In the genomic region with DNA sequence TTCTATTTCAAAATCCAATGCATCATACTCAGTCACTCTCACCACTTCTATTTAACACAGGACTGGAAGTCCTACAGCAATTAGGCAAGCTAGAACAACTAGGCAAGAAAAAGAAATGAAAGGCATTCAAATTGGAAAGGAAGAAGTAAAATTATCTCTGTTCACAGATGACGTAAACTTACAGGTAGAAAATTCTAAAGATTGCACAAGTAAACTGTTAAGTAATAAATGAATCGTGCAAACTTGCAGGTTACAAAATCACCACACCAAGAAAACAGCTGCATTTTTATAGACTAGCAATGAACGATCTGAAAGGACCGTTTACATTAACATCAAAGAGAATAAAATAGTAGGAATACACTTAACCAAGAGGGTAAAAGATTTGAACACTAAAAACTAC, we compare ENCODE assay signal across 27 cellular contexts.
"Had no signal": no experiment of that assay in that cellular context is flagged by ENCODE, and none has a peak within 500 bp of the region (broad histone marks: within the 10 kb centered on the region; RNA-seq: fewer than 3 reads in every experiment).

No MANE protein-coding gene starts in this region.

- H3K4me1 ChIP-seq: colonic mucosa had no signal

- ATAC-seq: activated CD4-positive, CD25-positive, alpha-beta regulatory T cell treated with anti-CD3 and anti-CD28 coated beads, Interleukin-2, amount 50 U/mL, for 24 hours; activated CD8-positive, alpha-beta T cell treated with anti-CD3 and anti-CD28 coated beads for 36 hours; activated T-cell treated with anti-CD3 and anti-CD28 coated beads, Interleukin-2, amount 50 U/mL, for 4 hours; activated T-helper 17 cell treated with anti-CD3 and anti-CD28 coated beads, Interleukin-2, amount 50 U/mL, for 72 hours; esophagus mucosa had no signal

- H3K4me3 ChIP-seq: cardiac muscle cell, colonic mucosa had no signal

- H3K27ac ChIP-seq: brain microvascular endothelial cell, cardiac muscle cell, colonic mucosa, WERI-Rb-1 had no signal

- H3K27me3 ChIP-seq: brain microvascular endothelial cell, cardiac muscle cell, colonic mucosa had no signal

- DNase-seq: activated B cell treated with CpG ODN at 0.5 μM for 24 hours; activated CD4-positive, alpha-beta T cell treated with anti-CD3 and anti-CD28 coated beads for 48 hours; activated CD4-positive, alpha-beta T cell treated with anti-CD3 and anti-CD28 coated beads, Interleukin-2, amount 50 U/mL, for 1 hour; activated CD4-positive, alpha-beta T cell treated with anti-CD3 and anti-CD28 coated beads, Interleukin-2, amount 50 U/mL, for 48 hours; activated CD8-positive, alpha-beta memory T cell treated with anti-CD3 and anti-CD28 coated beads for 24 hours; activated CD8-positive, alpha-beta T cell treated with anti-CD3 and anti-CD28 coated beads for 36 hours; activated effector memory CD4-positive, alpha-beta T cell treated with Interleukin-2 at 50 U/mL for 16 hours; activated gamma-delta T cell treated with Interleukin-2 at 50 U/mL for 16 hours; activated naive CD4-positive, alpha-beta T cell treated with anti-CD3 and anti-CD28 coated beads, Interleukin-2, amount 50 U/mL, for 16 hours; activated naive CD4-positive, alpha-beta T cell treated with Interleukin-2 at 50 U/mL for 16 hours; activated T-cell treated with anti-CD3 and anti-CD28 coated beads, Interleukin-2, amount 50 U/mL, for 4 hours; amniotic stem cell; anterior cingulate cortex; brain microvascular endothelial cell; central memory CD4-positive, alpha-beta T cell; cerebellar nuclear complex; colonic mucosa; effector CD8-positive, alpha-beta T cell; foreskin fibroblast; head of caudate nucleus; hippocampal formation; T1000; WERI-Rb-1 had no signal

- H3K9me3 ChIP-seq: colonic mucosa had no signal

- H3K36me3 ChIP-seq: brain microvascular endothelial cell, cardiac muscle cell, colonic mucosa, WERI-Rb-1 had no signal
